Comparison of ENCODE assay signal across 8 cellular contexts in genomic region chr15:51132384-51133139, GRCh38. TPM values are rescaled to one million over a fixed set of nuclear protein-coding genes. Genes with fewer than 3 reads are reported as not detected.
DNase-seq lines count a peak whose midpoint lies in the region; ATAC-seq, FAIRE-seq and TF ChIP-seq lines count a peak whose summit lies in the region.

No MANE protein-coding gene starts in this region.

- peak overlapping the region; percentile 33 for H3K4me2 ChIP-seq in fibroblast of lung (ENCODE audit: extremely low read depth, insufficient read depth, low read length)

- H3K9me3 Mint-ChIP-seq in neural crest cell: no peaks in the 10 kb centered on the region
- no peaks in the 10 kb centered on the region for H3K9me3 Mint-ChIP-seq in CD4-positive, alpha-beta memory T cell

- POLR2A ChIA-PET in CD4-positive, alpha-beta memory T cell (lab: Charles Lee; ENCODE audit: partially characterized antibody): no interaction called here

- no peak overlapping the region for H3K9ac ChIP-seq in fibroblast of lung (ENCODE audit: insufficient read depth, low read length)

- no peaks in the 10 kb centered on the region for H3K9me3 ChIP-seq in fibroblast of lung (ENCODE audit: control insufficient read depth, insufficient read depth, low read depth, low read length)
- H3K9me3 ChIP-seq in CD4-positive, alpha-beta memory T cell (ENCODE audit: control insufficient read depth in 1 of 2, low read length in 2 of 2): no peaks in the 10 kb centered on the region

- H3K4me1 ChIP-seq in fibroblast of lung (ENCODE audit: control insufficient read depth, extremely low read depth, insufficient read depth, low read length): peaks cover 5% of the 10 kb centered on the region
- H3K4me1 ChIP-seq in CD4-positive, alpha-beta memory T cell (ENCODE audit: insufficient read depth, low read length): no peaks in the 10 kb centered on the region

- no peak for FAIRE-seq in RCC 7860 (lab: Jason Lieb, UNC)

- H2AFZ ChIP-seq in fibroblast of lung (ENCODE audit: low read length): no peak overlapping the region

- no peaks in the 10 kb centered on the region for H3K36me3 ChIP-seq in fibroblast of lung (ENCODE audit: control insufficient read depth, insufficient read depth, low read length)
- H3K36me3 ChIP-seq in CD4-positive, alpha-beta memory T cell (ENCODE audit: insufficient read depth, low read length): no peaks in the 10 kb centered on the region

- ATAC-seq in HG02571 (IDR thresholded peaks at IDR 0.05; ENCODE audit: unreplicated experiment) (no peak), HG03175 (IDR thresholded peaks at IDR 0.05; ENCODE audit: unreplicated experiment) (no peak)

- no peaks in the 10 kb centered on the region for H3K36me3 Mint-ChIP-seq in neural crest cell (ENCODE audit: low read depth)
- no peaks in the 10 kb centered on the region for H3K36me3 Mint-ChIP-seq in CD4-positive, alpha-beta memory T cell

- DNase-seq in A172 (ENCODE audit: low spot score) (peak; percentile 94), GM12865 (ENCODE audit: low read depth) (peak; percentile 29), RCC 7860 (ENCODE audit: low spot score) (peak; percentile 71), fibroblast of lung (ENCODE audit: low read depth in 2 of 2) (peak; percentile 97 to 98), neural crest cell (ENCODE audit: low read depth, low spot score) (peak; percentile 34)
- DNase-seq in CD4-positive, alpha-beta memory T cell: no peak

- H4K20me1 ChIP-seq in fibroblast of lung (ENCODE audit: control insufficient read depth, extremely low read depth, insufficient read depth, low read length): no peaks in the 10 kb centered on the region

- CTCF ChIA-PET in CD4-positive, alpha-beta memory T cell (lab: Charles Lee; ENCODE audit: partially characterized antibody): no interaction called here

- H3K4me3 ChIP-seq in GM12865 (ENCODE audit: low read depth, low read length) (no peak overlapping the region), fibroblast of lung (replicated peaks in 1 of 4; ENCODE audit: control extremely low read depth in 1 of 4, insufficient read depth in 1 of 4, low read depth in 3 of 4, low read length in 4 of 4) (no peak overlapping the region)
- no peak overlapping the region for H3K4me3 ChIP-seq in CD4-positive, alpha-beta memory T cell (ENCODE audit: low read length in 2 of 2)

- TF ChIP-seq CTCF in GM12865 (IDR thresholded peaks at IDR 0.05; ENCODE audit: insufficient read depth, low read depth, low read length, missing control alignments) (peak; percentile 87), fibroblast of lung (conservative IDR thresholded peaks at IDR 0.05 in 1 of 2, IDR thresholded peaks at IDR 0.05 in 1 of 2; ENCODE audit: low read depth in 1 of 2, low read length in 2 of 2) (peak; percentile 95 to 100), neural crest cell (conservative IDR thresholded peaks at IDR 0.05) (peak; percentile 78)

- H3K4me3 Mint-ChIP-seq in neural crest cell: no peak overlapping the region
- H3K4me3 Mint-ChIP-seq in CD4-positive, alpha-beta memory T cell: no peak overlapping the region

- intact Hi-C loops in CD4-positive, alpha-beta memory T cell (cut with micrococcal nuclease): no loop called here

- no peaks in the 10 kb centered on the region for H3K27me3 ChIP-seq in fibroblast of lung (ENCODE audit: control insufficient read depth, insufficient read depth, low read length)
- no peaks in the 10 kb centered on the region for H3K27me3 ChIP-seq in CD4-positive, alpha-beta memory T cell (ENCODE audit: insufficient read depth, low read length)

- no peak overlapping the region for H3K27ac Mint-ChIP-seq in neural crest cell (ENCODE audit: unreplicated experiment)
- no peak overlapping the region for H3K27ac Mint-ChIP-seq in CD4-positive, alpha-beta memory T cell

- H3K4me1 Mint-ChIP-seq in neural crest cell: no peaks in the 10 kb centered on the region
- H3K4me1 Mint-ChIP-seq in CD4-positive, alpha-beta memory T cell: no peaks in the 10 kb centered on the region

- H3K27ac ChIP-seq in fibroblast of lung (ENCODE audit: insufficient read depth, low read length): peak overlapping the region; percentile 1
- H3K27ac ChIP-seq in CD4-positive, alpha-beta memory T cell (ENCODE audit: low read depth, low read length): no peak overlapping the region

- H3K27me3 Mint-ChIP-seq in neural crest cell (ENCODE audit: low read depth): no peaks in the 10 kb centered on the region
- peaks cover 0 to 8% of the 10 kb centered on the region in 2 donors for H3K27me3 Mint-ChIP-seq in CD4-positive, alpha-beta memory T cell

- no peaks in the 10 kb centered on the region for H3K79me2 ChIP-seq in fibroblast of lung (ENCODE audit: control insufficient read depth, insufficient read depth, low read length)

RNA-seq across cellular contexts. Expression of gene TNFAIP8L3, which starts 37.9 kb away (rescaled TPM):
- 0.07 TPM in 1 of 2 replicates, not detected in the other for total RNA-seq in A172 (2014; rRNA removed; shearing (Covaris generic))
- 10.7 and 12.3 TPM in 2 replicates for total RNA-seq in fibroblast of lung
- 0.57 and 3.9 TPM in 2 replicates for polyA plus RNA-seq in fibroblast of lung
- polyA plus RNA-seq in fibroblast of lung (2012): 1.3 and 8.8 TPM in 2 replicates
- polyA minus RNA-seq in fibroblast of lung (ENCODE audit: low replicate concordance): 0.35 and 1.5 TPM in 2 replicates
- total RNA-seq in neural crest cell: 0.20 TPM in 1 of 2 replicates, not detected in the other
- not detected for total RNA-seq in CD4-positive, alpha-beta memory T cell
- polyA plus RNA-seq in CD4-positive, alpha-beta memory T cell: not detected

Comparison
In these comparisons a context has a peak if more than half of its experiments do, and no peak if none do; other contexts are left out.
1. DNase-seq: peak in A172 (single experiment), GM12865 (single experiment), RCC 7860 (single experiment), fibroblast of lung (2 of 2) and neural crest cell (single experiment); none in CD4-positive, alpha-beta memory T cell (0 of 5).
2. Peak in every context shown above with its lines, with median percentiles within 50 percentile points of each other: CTCF ChIP-seq.